Comparison of ENCODE assay signal across 15 cellular contexts in the genomic region with DNA sequence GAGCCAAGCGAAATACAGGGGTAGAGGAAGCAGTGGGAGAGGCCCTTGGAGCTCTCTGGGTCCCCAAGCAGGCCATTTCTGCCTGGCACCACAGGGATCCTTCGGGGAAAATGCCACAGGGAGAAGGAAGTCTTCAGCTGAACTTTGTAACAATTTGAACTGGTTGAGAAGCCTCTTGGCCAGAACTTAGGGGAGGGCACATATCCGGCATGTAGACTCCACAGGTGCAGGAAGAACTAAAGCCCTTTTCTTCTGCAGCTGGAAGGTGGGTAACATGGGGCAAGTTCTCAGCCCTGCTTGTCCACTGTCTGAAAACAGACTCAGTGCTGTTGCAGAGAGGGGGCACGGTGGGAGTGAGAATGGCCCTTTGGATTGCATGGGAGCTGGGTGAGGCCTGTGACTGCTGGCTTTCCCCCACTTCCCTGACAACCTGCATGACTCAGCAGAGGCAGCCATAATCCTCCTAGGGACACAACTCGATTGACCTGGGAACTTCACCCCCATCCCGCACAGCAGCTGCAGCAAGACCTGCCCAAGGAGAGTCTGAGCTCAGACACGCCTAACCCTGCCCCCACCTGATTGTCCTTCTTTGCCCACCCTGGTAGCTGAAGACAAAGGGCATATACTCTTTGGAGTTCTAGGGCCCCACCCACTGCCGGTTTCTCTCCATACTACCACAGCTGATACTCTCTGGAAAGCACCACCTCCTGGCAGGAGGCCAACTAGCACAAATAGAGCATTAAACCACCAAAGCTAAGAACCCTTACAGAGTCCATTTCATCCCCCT.
DNase-seq lines count a peak whose midpoint lies in the region; ATAC-seq and TF ChIP-seq lines count a peak whose summit lies in the region.
"Had no signal": no experiment of that assay in that cellular context is flagged by ENCODE, and none has a peak within 500 bp of the region (broad histone marks: within the 10 kb centered on the region; RNA-seq: fewer than 3 reads in every experiment).

No MANE protein-coding gene starts in this region.

- TF ChIP-seq POLR2A in HCT116 (IDR thresholded peaks at IDR 0.05; ENCODE audit: borderline replicate concordance, extremely low read depth, insufficient read depth, insufficient read length) (no peak), adrenal gland (IDR thresholded peaks at IDR 0.05) (no peak)

- ATAC-seq in HCT116 (no peak), HG03108 (IDR thresholded peaks at IDR 0.05; ENCODE audit: unreplicated experiment) (no peak), GM21423 (IDR thresholded peaks at IDR 0.05; ENCODE audit: unreplicated experiment) (no peak)
- ATAC-seq: activated CD8-positive, alpha-beta T cell treated with anti-CD3 and anti-CD28 coated beads, Interleukin-2, amount 10 ng/mL, durations not matched to agents 7 days and 5 days; activated T-helper 17 cell treated with anti-CD3 and anti-CD28 coated beads, Interleukin-2, amount 50 U/mL, for 72 hours; esophagus mucosa had no signal

- TF ChIP-seq RAD21 in HCT116 (IDR thresholded peaks at IDR 0.05; ENCODE audit: low read depth): no peak

- intact Hi-C loops in HCT116 (cut with micrococcal nuclease) (no loop called here), adrenal gland (cut with DNase I) (no loop called here)

- no peaks in the 10 kb centered on the region for H3K9me2 ChIP-seq in HCT116 (ENCODE audit: insufficient read depth)

- BruUV-seq in HCT116 (replicated peaks; lab: Mats Ljungman, UMichigan): no TSS peak

- CTCF ChIA-PET in HCT116 (lab: Charles Lee): no interaction called here

- H3K36me3 ChIP-seq in HCT116 (ENCODE audit: control insufficient read depth in 1 of 2, insufficient read depth in 2 of 2, low read length in 2 of 2): no peaks in the 10 kb centered on the region
- no peaks in the 10 kb centered on the region for H3K36me3 ChIP-seq in adrenal gland (replicated peaks in 1 of 2)
- H3K36me3 ChIP-seq: prostate gland had no signal

- H3K4me1 ChIP-seq in HCT116 (ENCODE audit: control insufficient read depth in 1 of 2, insufficient read depth in 2 of 2, low read length in 2 of 2) (peaks cover 0 to 12% of the 10 kb centered on the region in 2 experiments; a peak in 3 of 4 replicates), adrenal gland (replicated peaks in 1 of 2) (no peaks in the 10 kb centered on the region)
- H3K4me1 ChIP-seq: prostate gland had no signal

- WGBS in adrenal gland, 4 donors: 79 to 88% (median 83%) methylated on average over 5 to 8 of the region's 8 CpGs

- TF ChIP-seq CTCF in HCT116 (IDR thresholded peaks at IDR 0.05 in 2 of 3, conservative IDR thresholded peaks at IDR 0.05 in 1 of 3; ENCODE audit: borderline replicate concordance in 1 of 3, insufficient read depth in 1 of 3, low read depth in 2 of 3, low read length in 2 of 3): no peak
- TF ChIP-seq CTCF in adrenal gland (IDR thresholded peaks at IDR 0.05): no peak

- peak overlapping the region; percentile 23 for H3K4me2 ChIP-seq in HCT116 (ENCODE audit: low read length)

- H3K27me3 ChIP-seq in HCT116 (ENCODE audit: insufficient read depth, low read length) (no peaks in the 10 kb centered on the region), adrenal gland (peaks cover 3% of the 10 kb centered on the region)

- H4K20me1 ChIP-seq in HCT116 (ENCODE audit: insufficient read depth): no peaks in the 10 kb centered on the region

- RAD21 ChIA-PET in HCT116 (lab: Charles Lee; ENCODE audit: low non-redundant PET in 1 of 2, low total read pairs in 2 of 2, uncharacterized antibody in 2 of 2, unreplicated experiment in 2 of 2): no interaction called here

- DNase-seq in COR-L47 (lab: John Stamatoyannopoulos, UW) (peak; percentile 38), HCT116 (ENCODE audit: low read depth, low spot score) (no peak), NCI-H69 (lab: John Stamatoyannopoulos, UW) (peak; percentile 43), glomerular visceral epithelial cell (ENCODE audit: extremely low spot score) (peak; percentile 26), adrenal gland (no peak)
- no peak for DNase-seq in effector CD4-positive, alpha-beta T cell
- DNase-seq: activated CD8-positive, alpha-beta T cell treated with anti-CD3 and anti-CD28 coated beads, Interleukin-2, amount 10 ng/mL, durations not matched to agents 7 days and 5 days; amygdala; cortex of kidney; head of caudate nucleus had no signal

- peak overlapping the region; percentile 9; the same call in 1 of the 2 replicates for H3K27ac ChIP-seq in HCT116 (ENCODE audit: low read depth, low read length)
- H3K27ac ChIP-seq in adrenal gland: no peak overlapping the region
- H3K27ac ChIP-seq: prostate gland had no signal

- H3K9ac ChIP-seq in HCT116 (ENCODE audit: low read length): no peak overlapping the region

- H3K4me3 ChIP-seq in HCT116 (replicated peaks in 1 of 2; ENCODE audit: low read depth in 1 of 2, low read length in 2 of 2) (no peak overlapping the region), adrenal gland (no peak overlapping the region)
- H3K4me3 ChIP-seq: prostate gland had no signal

- POLR2A ChIA-PET in HCT116 (lab: Charles Lee): no interaction called here

- H3K9me3 ChIP-seq in HCT116 (ENCODE audit: control insufficient read depth in 1 of 2, insufficient read depth in 1 of 2, low read depth in 1 of 2, low read length in 2 of 2) (no peaks in the 10 kb centered on the region), adrenal gland (replicated peaks in 1 of 3) (no peaks in the 10 kb centered on the region)
- H3K9me3 ChIP-seq: prostate gland had no signal

- H2AFZ ChIP-seq in HCT116 (ENCODE audit: low read depth, low read length, poor library complexity, severe bottlenecking): peak overlapping the region; percentile 74

- no peaks in the 10 kb centered on the region for H3K79me2 ChIP-seq in HCT116 (ENCODE audit: insufficient read depth, low read length)

TF ChIP-seq in HCT116, 20 proteins besides CTCF, POLR2A, EP300 and RAD21 (continues in another document):
- no peak for TF ChIP-seq EZH2phosphoT487 (IDR thresholded peaks at IDR 0.05; ENCODE audit: borderline replicate concordance)
- TF ChIP-seq, protein P1, sequence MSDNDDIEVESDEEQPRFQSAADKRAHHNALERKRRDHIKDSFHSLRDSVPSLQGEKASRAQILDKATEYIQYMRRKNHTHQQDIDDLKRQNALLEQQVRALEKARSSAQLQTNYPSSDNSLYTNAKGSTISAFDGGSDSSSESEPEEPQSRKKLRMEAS (IDR thresholded peaks at IDR 0.05): no peak
- TF ChIP-seq, protein P2, sequence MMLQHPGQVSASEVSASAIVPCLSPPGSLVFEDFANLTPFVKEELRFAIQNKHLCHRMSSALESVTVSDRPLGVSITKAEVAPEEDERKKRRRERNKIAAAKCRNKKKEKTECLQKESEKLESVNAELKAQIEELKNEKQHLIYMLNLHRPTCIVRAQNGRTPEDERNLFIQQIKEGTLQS (IDR thresholded peaks at IDR 0.05): no peak
- no peak for TF ChIP-seq JUND (IDR thresholded peaks at IDR 0.05)
- TF ChIP-seq ELF1 (IDR thresholded peaks at IDR 0.05; ENCODE audit: borderline replicate concordance, low read depth): no peak
- no peak for TF ChIP-seq ZNF274 (IDR thresholded peaks at IDR 0.05; ENCODE audit: low read depth, low read length)
- TF ChIP-seq, protein P3, sequence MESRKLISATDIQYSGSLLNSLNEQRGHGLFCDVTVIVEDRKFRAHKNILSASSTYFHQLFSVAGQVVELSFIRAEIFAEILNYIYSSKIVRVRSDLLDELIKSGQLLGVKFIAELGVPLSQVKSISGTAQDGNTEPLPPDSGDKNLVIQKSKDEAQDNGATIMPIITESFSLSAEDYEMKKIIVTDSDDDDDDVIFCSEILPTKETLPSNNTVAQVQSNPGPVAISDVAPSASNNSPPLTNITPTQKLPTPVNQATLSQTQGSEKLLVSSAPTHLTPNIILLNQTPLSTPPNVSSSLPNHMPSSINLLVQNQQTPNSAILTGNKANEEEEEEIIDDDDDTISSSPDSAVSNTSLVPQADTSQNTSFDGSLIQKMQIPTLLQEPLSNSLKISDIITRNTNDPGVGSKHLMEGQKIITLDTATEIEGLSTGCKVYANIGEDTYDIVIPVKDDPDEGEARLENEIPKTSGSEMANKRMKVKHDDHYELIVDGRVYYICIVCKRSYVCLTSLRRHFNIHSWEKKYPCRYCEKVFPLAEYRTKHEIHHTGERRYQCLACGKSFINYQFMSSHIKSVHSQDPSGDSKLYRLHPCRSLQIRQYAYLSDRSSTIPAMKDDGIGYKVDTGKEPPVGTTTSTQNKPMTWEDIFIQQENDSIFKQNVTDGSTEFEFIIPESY (IDR thresholded peaks at IDR 0.05; ENCODE audit: extremely low read depth, insufficient replicate concordance, low read length): no peak
- TF ChIP-seq SIN3A (IDR thresholded peaks at IDR 0.05; ENCODE audit: low read depth): no peak
- no peak for TF ChIP-seq SP1 (IDR thresholded peaks at IDR 0.05; ENCODE audit: low read depth)
- TF ChIP-seq CBX3 (IDR thresholded peaks at IDR 0.05; ENCODE audit: low read depth): no peak
- no peak for TF ChIP-seq POLR2AphosphoS5 (IDR thresholded peaks at IDR 0.05; ENCODE audit: low read depth, low read length)
- no peak for TF ChIP-seq EZH2 (IDR thresholded peaks at IDR 0.05)
- no peak for TF ChIP-seq FOSL1 (IDR thresholded peaks at IDR 0.05; ENCODE audit: low read depth)
- TF ChIP-seq EGR1 (IDR thresholded peaks at IDR 0.05; ENCODE audit: low read depth): no peak
- no peak for TF ChIP-seq CEBPB (IDR thresholded peaks at IDR 0.05; ENCODE audit: low read depth)
- TF ChIP-seq SRF (IDR thresholded peaks at IDR 0.05; ENCODE audit: low read depth): no peak

Comparison
In these comparisons a context has a peak if more than half of its experiments do, and no peak if none do; other contexts are left out.
1. DNase-seq: peak in COR-L47 (single experiment), NCI-H69 (single experiment) and glomerular visceral epithelial cell (single experiment); none in HCT116 (single experiment), effector CD4-positive, alpha-beta T cell (single experiment) and adrenal gland (0 of 7).